ENCODE assay signal across 8 cellular contexts in genomic region chrX:124606724-124607123, GRCh38.
"Had no signal": no experiment of that assay in that cellular context is flagged by ENCODE, and none has a peak within 500 bp of the region (broad histone marks: within the 10 kb centered on the region; RNA-seq: fewer than 3 reads in every experiment).

No MANE protein-coding gene starts in this region.

- FAIRE-seq: G401.6, GM12878, GM12891, GM12892, GM18507, GM19239 had no signal

- H3K4me3 ChIP-seq: GM12878 had no signal

- DNase-seq: GDM1, GF-D8 had no signal
